ENCODE assay signal across 18 cellular contexts in the genomic region with DNA sequence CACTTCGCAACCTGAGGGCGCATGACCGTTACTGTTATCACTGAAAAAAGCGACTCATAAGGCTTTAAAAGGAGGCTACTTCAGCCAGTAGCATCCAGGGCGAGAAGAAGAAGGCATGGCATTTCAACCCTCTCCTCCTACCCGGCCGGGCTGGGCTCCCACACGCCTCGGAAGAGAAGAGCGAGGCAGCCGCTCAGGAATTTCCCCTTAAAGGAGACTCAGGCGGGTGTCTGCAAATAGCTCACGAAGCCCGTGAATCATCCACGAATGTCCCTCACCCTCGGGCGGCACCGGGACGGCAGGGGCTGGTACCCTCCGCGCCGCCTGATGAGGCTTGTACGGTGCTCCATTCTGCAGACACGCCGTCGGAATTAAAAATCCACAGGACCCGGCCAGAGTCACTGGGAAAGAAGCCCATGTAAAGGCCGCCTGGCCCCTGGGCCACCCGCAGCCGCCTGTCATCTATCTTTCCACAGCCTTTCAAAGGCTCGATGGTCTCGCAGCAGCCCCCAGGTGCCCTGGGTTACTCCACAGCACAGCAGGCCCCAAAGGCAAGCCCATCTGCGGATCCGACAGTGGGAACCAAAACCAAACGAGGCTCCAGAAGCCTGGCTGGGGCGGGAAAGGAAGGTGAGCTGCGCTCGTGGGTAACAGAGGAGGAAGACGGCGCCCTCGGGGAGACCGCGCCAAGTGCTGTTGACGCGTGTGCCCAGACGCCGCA. TPM values are rescaled to one million over a fixed set of nuclear protein-coding genes. Genes with fewer than 3 reads are reported as not detected.
DNase-seq lines count a peak whose midpoint lies in the region; ATAC-seq, FAIRE-seq and TF ChIP-seq lines count a peak whose summit lies in the region.
"Had no signal": no experiment of that assay in that cellular context is flagged by ENCODE, and none has a peak within 500 bp of the region (broad histone marks: within the 10 kb centered on the region; RNA-seq: fewer than 3 reads in every experiment).

No MANE protein-coding gene starts in this region.

- no peak overlapping the region for H2AFZ ChIP-seq in astrocyte (ENCODE audit: low read depth, low read length)

- peaks cover 5% of the 10 kb centered on the region for H3K27me3 ChIP-seq in astrocyte (ENCODE audit: insufficient read depth, low read length)
- H3K27me3 ChIP-seq in right lobe of liver, result no peaks in the 10 kb centered on the region
- H3K27me3 ChIP-seq: tibial nerve had no signal

- H3K4me3 Mint-ChIP-seq in natural killer cell (peak overlapping the region; percentile 42), astrocyte (ENCODE audit: unreplicated experiment) (no peak overlapping the region)
- no peak overlapping the region for H3K4me3 Mint-ChIP-seq in natural killer cell treated with Interleukin-12 subunit alpha and Interleukin-12 subunit beta and Interleukin-15 and Interleukin-18, amount 100 ng/mL, for 72 hours
- H3K4me3 Mint-ChIP-seq in activated naive CD4-positive, alpha-beta T cell treated with anti-CD3 and anti-CD28 coated beads, Interleukin-2, amount 10 ng/mL, durations not matched to agents 7 days and 5 days, result no peak overlapping the region
- H3K4me3 Mint-ChIP-seq: activated CD8-positive, alpha-beta memory T cell treated with anti-CD3 and anti-CD28 coated beads, Interleukin-2, amount 10 ng/mL, durations not matched to agents 7 days and 5 days; activated naive CD8-positive, alpha-beta T cell treated with anti-CD3 and anti-CD28 coated beads for 36 hours; stimulated activated memory B cell treated with anti-CD40 and anti-IgM and Interleukin-4, amounts not matched to agents 10 μg/mL and 1 μg/mL and 100 μg/mL, for 72 hours had no signal

- H3K36me3 Mint-ChIP-seq in natural killer cell (no peaks in the 10 kb centered on the region), astrocyte (ENCODE audit: low read depth, unreplicated experiment) (peaks cover 7% of the 10 kb centered on the region)
- H3K36me3 Mint-ChIP-seq in natural killer cell treated with Interleukin-12 subunit alpha and Interleukin-12 subunit beta and Interleukin-15 and Interleukin-18, amount 100 ng/mL, for 72 hours, result no peaks in the 10 kb centered on the region
- peaks cover 19% of the 10 kb centered on the region for H3K36me3 Mint-ChIP-seq in activated naive CD4-positive, alpha-beta T cell treated with anti-CD3 and anti-CD28 coated beads, Interleukin-2, amount 10 ng/mL, durations not matched to agents 7 days and 5 days
- H3K36me3 Mint-ChIP-seq: activated CD8-positive, alpha-beta memory T cell treated with anti-CD3 and anti-CD28 coated beads, Interleukin-2, amount 10 ng/mL, durations not matched to agents 7 days and 5 days; activated naive CD8-positive, alpha-beta T cell treated with anti-CD3 and anti-CD28 coated beads for 36 hours; naive B cell; stimulated activated memory B cell treated with anti-CD40 and anti-IgM and Interleukin-4, amounts not matched to agents 10 μg/mL and 1 μg/mL and 100 μg/mL, for 72 hours had no signal

- H3K27ac Mint-ChIP-seq in natural killer cell (peak overlapping the region in 1 of 2 donors; percentile 99), astrocyte (ENCODE audit: unreplicated experiment) (peak overlapping the region; percentile 41)
- H3K27ac Mint-ChIP-seq in natural killer cell treated with Interleukin-12 subunit alpha and Interleukin-12 subunit beta and Interleukin-15 and Interleukin-18, amount 100 ng/mL, for 72 hours, result no peak overlapping the region
- no peak overlapping the region for H3K27ac Mint-ChIP-seq in activated naive CD4-positive, alpha-beta T cell treated with anti-CD3 and anti-CD28 coated beads, Interleukin-2, amount 10 ng/mL, durations not matched to agents 7 days and 5 days
- H3K27ac Mint-ChIP-seq: activated CD8-positive, alpha-beta memory T cell treated with anti-CD3 and anti-CD28 coated beads, Interleukin-2, amount 10 ng/mL, durations not matched to agents 7 days and 5 days; activated naive CD8-positive, alpha-beta T cell treated with anti-CD3 and anti-CD28 coated beads for 36 hours; stimulated activated memory B cell treated with anti-CD40 and anti-IgM and Interleukin-4, amounts not matched to agents 10 μg/mL and 1 μg/mL and 100 μg/mL, for 72 hours had no signal

- H4K20me1 ChIP-seq in astrocyte (ENCODE audit: insufficient read depth, low read length), result peaks cover 7% of the 10 kb centered on the region

- H3K27ac ChIP-seq in astrocyte (ENCODE audit: low read depth, low read length) (no peak overlapping the region), right lobe of liver (peak overlapping the region in 2 of 3 donors; percentile 95 to 99), coronary artery (no peak overlapping the region)
- H3K27ac ChIP-seq: epithelial cell of prostate, VCaP had no signal

- H3K4me1 Mint-ChIP-seq in natural killer cell (peaks cover 21 to 69% of the 10 kb centered on the region in 2 donors), astrocyte (ENCODE audit: low read depth, unreplicated experiment) (peaks cover 26% of the 10 kb centered on the region)
- peaks cover 27 to 28% of the 10 kb centered on the region in 2 donors for H3K4me1 Mint-ChIP-seq in natural killer cell treated with Interleukin-12 subunit alpha and Interleukin-12 subunit beta and Interleukin-15 and Interleukin-18, amount 100 ng/mL, for 72 hours (ENCODE audit: low read depth in 2 of 2)
- peaks cover 42% of the 10 kb centered on the region for H3K4me1 Mint-ChIP-seq in activated naive CD4-positive, alpha-beta T cell treated with anti-CD3 and anti-CD28 coated beads, Interleukin-2, amount 10 ng/mL, durations not matched to agents 7 days and 5 days

- H3K27me3 Mint-ChIP-seq in natural killer cell (ENCODE audit: low read depth in 2 of 2) (no peaks in the 10 kb centered on the region), astrocyte (ENCODE audit: low read depth, unreplicated experiment) (peaks cover 3% of the 10 kb centered on the region)
- no peaks in the 10 kb centered on the region for H3K27me3 Mint-ChIP-seq in natural killer cell treated with Interleukin-12 subunit alpha and Interleukin-12 subunit beta and Interleukin-15 and Interleukin-18, amount 100 ng/mL, for 72 hours
- no peaks in the 10 kb centered on the region for H3K27me3 Mint-ChIP-seq in activated naive CD4-positive, alpha-beta T cell treated with anti-CD3 and anti-CD28 coated beads, Interleukin-2, amount 10 ng/mL, durations not matched to agents 7 days and 5 days
- H3K27me3 Mint-ChIP-seq: activated naive CD8-positive, alpha-beta T cell treated with anti-CD3 and anti-CD28 coated beads for 36 hours; naive B cell; stimulated activated memory B cell treated with anti-CD40 and anti-IgM and Interleukin-4, amounts not matched to agents 10 μg/mL and 1 μg/mL and 100 μg/mL, for 72 hours had no signal

- TF ChIP-seq CTCF in natural killer cell (IDR thresholded peaks at IDR 0.05), result no peak
- no peak for TF ChIP-seq CTCF in astrocyte (IDR thresholded peaks at IDR 0.05; ENCODE audit: insufficient read depth, low read depth, low read length)
- no peak for TF ChIP-seq CTCF in right lobe of liver (IDR thresholded peaks at IDR 0.05)
- TF ChIP-seq CTCF in coronary artery (IDR thresholded peaks at IDR 0.05), result no peak

- no peak for FAIRE-seq in astrocyte (lab: Jason Lieb, UNC)

- no peak overlapping the region for H3K4me2 ChIP-seq in astrocyte (ENCODE audit: low read length)

- H3K9ac ChIP-seq in astrocyte (ENCODE audit: low read length), result no peak overlapping the region

- H3K4me1 ChIP-seq in astrocyte (ENCODE audit: insufficient read depth, low read length) (no peaks in the 10 kb centered on the region), right lobe of liver (peaks cover 0 to 58% (median 30%) of the 10 kb centered on the region in 4 donors)

- H3K36me3 ChIP-seq in astrocyte (ENCODE audit: insufficient read depth, low read length), result no peaks in the 10 kb centered on the region
- peaks cover 0 to 8% (median 0%) of the 10 kb centered on the region in 4 donors for H3K36me3 ChIP-seq in right lobe of liver
- H3K36me3 ChIP-seq: tibial nerve had no signal

- ATAC-seq in natural killer cell, result no peak
- no peak for ATAC-seq in natural killer cell treated with Interleukin-12 subunit alpha and Interleukin-12 subunit beta and Interleukin-15 and Interleukin-18, amount 100 ng/mL, for 72 hours
- ATAC-seq in right lobe of liver, result no peak
- ATAC-seq in HG03135 (IDR thresholded peaks at IDR 0.05; ENCODE audit: unreplicated experiment), result no peak
- ATAC-seq: activated CD8-positive, alpha-beta memory T cell treated with anti-CD3 and anti-CD28 coated beads, Interleukin-2, amount 10 ng/mL, durations not matched to agents 7 days and 5 days; left colon; stimulated activated memory B cell treated with anti-CD40 and anti-IgM and Interleukin-4, amounts not matched to agents 10 μg/mL and 1 μg/mL and 100 μg/mL, for 72 hours had no signal

- CTCF ChIA-PET in activated naive CD4-positive, alpha-beta T cell treated with anti-CD3 and anti-CD28 coated beads, Interleukin-2, amount 10 ng/mL, durations not matched to agents 7 days and 5 days (lab: Charles Lee), result no interaction called here

- TF ChIP-seq POLR2A in right lobe of liver (IDR thresholded peaks at IDR 0.05), result no peak

- WGBS in right lobe of liver (ENCODE audit: insufficient coverage, low coverage, low lambda C conversion rate, missing lambda C conversion rate), result 73% methylated on average over 24 of the region's 47 CpGs

- H3K4me3 ChIP-seq in astrocyte (ENCODE audit: insufficient read depth, low read depth, low read length), result no peak overlapping the region
- H3K4me3 ChIP-seq in right lobe of liver, result no peak overlapping the region
- H3K4me3 ChIP-seq in coronary artery, result no peak overlapping the region
- H3K4me3 ChIP-seq: tibial nerve had no signal

- H3K9me3 Mint-ChIP-seq in natural killer cell (no peaks in the 10 kb centered on the region), astrocyte (ENCODE audit: unreplicated experiment) (no peaks in the 10 kb centered on the region)
- no peaks in the 10 kb centered on the region for H3K9me3 Mint-ChIP-seq in natural killer cell treated with Interleukin-12 subunit alpha and Interleukin-12 subunit beta and Interleukin-15 and Interleukin-18, amount 100 ng/mL, for 72 hours
- no peaks in the 10 kb centered on the region for H3K9me3 Mint-ChIP-seq in activated naive CD4-positive, alpha-beta T cell treated with anti-CD3 and anti-CD28 coated beads, Interleukin-2, amount 10 ng/mL, durations not matched to agents 7 days and 5 days
- H3K9me3 Mint-ChIP-seq: activated naive CD8-positive, alpha-beta T cell treated with anti-CD3 and anti-CD28 coated beads for 36 hours; naive B cell; stimulated activated memory B cell treated with anti-CD40 and anti-IgM and Interleukin-4, amounts not matched to agents 10 μg/mL and 1 μg/mL and 100 μg/mL, for 72 hours had no signal

- H3K79me2 ChIP-seq in astrocyte (ENCODE audit: insufficient read depth, low read length), result no peaks in the 10 kb centered on the region

- intact Hi-C loops in natural killer cell (cut with micrococcal nuclease) (loop anchor here (10.0 kb wide), 1 partner anchor 415 kb away; no protein-coding TSS in a partner anchor), right lobe of liver (cut with DNase I) (no loop called here)

- no peak for DNase-seq in natural killer cell
- no peak for DNase-seq in natural killer cell treated with Interleukin-12 subunit alpha and Interleukin-12 subunit beta and Interleukin-15 and Interleukin-18, amount 100 ng/mL, for 72 hours (ENCODE audit: low spot score)
- DNase-seq in astrocyte (ENCODE audit: low read depth), result no peak
- no peak for DNase-seq in right lobe of liver
- DNase-seq in coronary artery (ENCODE audit: low spot score), result no peak
- DNase-seq in activated naive CD4-positive, alpha-beta T cell treated with anti-CD3 and anti-CD28 coated beads, Interleukin-2, amount 10 ng/mL, durations not matched to agents 7 days and 5 days, result no peak
- DNase-seq in activated naive CD4-positive, alpha-beta T cell treated with Interleukin-2 at 50 U/mL for 16 hours, result no peak
- DNase-seq: activated CD8-positive, alpha-beta memory T cell treated with anti-CD3 and anti-CD28 coated beads, Interleukin-2, amount 10 ng/mL, durations not matched to agents 7 days and 5 days; activated naive CD8-positive, alpha-beta T cell treated with anti-CD3 and anti-CD28 coated beads for 36 hours; left colon; naive B cell; NCI-H187; NCI-H524 treated with DMSO at 0.1 percent for 48 hours had no signal

- no peaks in the 10 kb centered on the region for H3K9me3 ChIP-seq in astrocyte (ENCODE audit: insufficient read depth, low read depth, low read length)
- H3K9me3 ChIP-seq in right lobe of liver, result no peaks in the 10 kb centered on the region
- H3K9me3 ChIP-seq: tibial nerve had no signal

RNA-seq across cellular contexts. Expression of gene SLC12A7, which starts 11.8 kb away (rescaled TPM):
- total RNA-seq in natural killer cell (10 to 100 TPM; 53.2 to 92.5 (median 81.3) TPM), astrocyte (28.6 and 30.5 TPM in 2 replicates), right lobe of liver (10 to 100 TPM; 38.9 to 65.2 (median 53.3) TPM)
- 10 to 100 TPM; 13.5 to 21.9 TPM for total RNA-seq in natural killer cell treated with Interleukin-12 subunit alpha and Interleukin-12 subunit beta and Interleukin-15 and Interleukin-18, amount 100 ng/mL, for 72 hours

Comparison
In these comparisons a context has a peak if more than half of its experiments do, and no peak if none do; other contexts are left out.
1. H3K27ac ChIP-seq: peak in right lobe of liver (2 of 3); none in astrocyte (single experiment) and coronary artery (0 of 2).